ENCODE assay signal across 1 cellular context in genomic region chr6:39642300-39642699, GRCh38.
TF ChIP-seq lines count a peak whose summit lies in the region.

No MANE protein-coding gene starts in this region.

TF ChIP-seq in HepG2, 621 proteins besides CTCF, POLR2A, EP300 and RAD21 (continued from another document):
- no peak for TF ChIP-seq ZNF276 (CRISPR knock-in tag; IDR thresholded peaks at IDR 0.05; ENCODE audit: low read depth)
- no peak for TF ChIP-seq CSRNP1 (CRISPR knock-in tag; IDR thresholded peaks at IDR 0.05)
- TF ChIP-seq HMGXB3 (CRISPR knock-in tag; IDR thresholded peaks at IDR 0.05; ENCODE audit: borderline replicate concordance): no peak
- TF ChIP-seq ZNF609 (CRISPR knock-in tag; IDR thresholded peaks at IDR 0.05; ENCODE audit: borderline replicate concordance): no peak
- TF ChIP-seq BCLAF1 (IDR thresholded peaks at IDR 0.05): no peak
- no peak for TF ChIP-seq THRA (CRISPR knock-in tag; IDR thresholded peaks at IDR 0.05; ENCODE audit: borderline replicate concordance)
TF ChIP-seq in HepG2: peak in this region for 0.
